In the genomic region with DNA sequence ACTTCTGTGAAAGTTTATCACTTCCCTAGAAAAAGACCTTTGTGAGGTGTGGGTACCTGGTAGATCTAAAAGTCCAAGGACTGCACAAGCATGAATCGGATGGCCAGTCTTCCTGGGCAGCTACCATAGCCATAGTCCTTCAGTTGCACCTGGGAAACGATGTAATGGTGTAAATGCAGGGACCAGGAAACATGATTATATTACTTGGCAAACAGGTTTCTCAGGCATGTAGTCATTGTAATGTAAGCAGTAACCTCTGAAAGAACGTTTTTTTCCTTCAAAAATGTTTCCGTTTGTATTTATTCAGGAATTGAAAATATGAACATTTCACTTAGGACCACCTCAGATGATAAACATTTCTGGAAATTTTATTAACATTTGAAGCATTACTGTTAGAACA, we compare ENCODE assay signal across 20 cellular contexts.
DNase-seq lines count a peak whose midpoint lies in the region; ATAC-seq, FAIRE-seq and TF ChIP-seq lines count a peak whose summit lies in the region.
"Had no signal": no experiment of that assay in that cellular context is flagged by ENCODE, and none has a peak within 500 bp of the region (broad histone marks: within the 10 kb centered on the region; RNA-seq: fewer than 3 reads in every experiment).

No MANE protein-coding gene starts in this region.

- no peaks in the 10 kb centered on the region for H4K20me1 ChIP-seq in H1 (replicated peaks in 1 of 2; ENCODE audit: control insufficient read depth in 1 of 2, insufficient read depth in 2 of 2, low read length in 2 of 2)

- H3K4ac ChIP-seq in H1 (replicated peaks; ENCODE audit: insufficient read length, low read depth, low read length) (no peak overlapping the region), mesendoderm (ENCODE audit: low read depth, low read length) (no peak overlapping the region)

- TF ChIP-seq RAD21 in H1 (IDR thresholded peaks at IDR 0.05 in 1 of 2, conservative IDR thresholded peaks at IDR 0.05 in 1 of 2; ENCODE audit: low read depth in 2 of 2, low read length in 2 of 2), result no peak

- H4K91ac ChIP-seq in H1 (replicated peaks; ENCODE audit: insufficient read length, low read length), result no peak overlapping the region

- H3K27me3 ChIP-seq in H1 (replicated peaks in 1 of 4; ENCODE audit: control insufficient read depth in 3 of 4, extremely low read depth in 1 of 4, insufficient read depth in 3 of 4, low read length in 3 of 4) (no peaks in the 10 kb centered on the region), mesendoderm (ENCODE audit: insufficient read depth, low read length, poor library complexity) (no peaks in the 10 kb centered on the region)

- 83% methylated on average over 4 of the region's 4 CpGs; no CpG with 5 or more reads in 1 of the 2 experiments for whole genome bisulfite sequencing in H1 (ENCODE audit: extremely low coverage in 1 of 2, insufficient coverage in 1 of 2, insufficient read length in 1 of 2, insufficient replicate concordance in 2 of 2, low coverage in 1 of 2, low lambda C conversion rate in 2 of 2, missing lambda C conversion rate in 1 of 2), 2 experiments
- no CpG with 5 or more reads among the region's 4 CpGs for WGBS in mesendoderm (ENCODE audit: extremely low coverage, insufficient coverage, low lambda C conversion rate)

- H2BK12ac ChIP-seq in H1 (ENCODE audit: low read depth, low read length), result no peak overlapping the region

- intact Hi-C loops in activated CD4-positive, alpha-beta T cell treated with anti-CD3 and anti-CD28 coated beads, Interleukin-2, amount 10 ng/mL, durations not matched to agents 24 days and 14 days (cut with micrococcal nuclease), result no loop called here
- intact Hi-C loops in activated CD4-positive, alpha-beta T cell treated with anti-CD3 and anti-CD28 coated beads for 36 hours (cut with DNase I, micrococcal nuclease), result no loop called here

- no peak overlapping the region for H2BK15ac ChIP-seq in H1 (ENCODE audit: low read length)
- H2BK15ac ChIP-seq in mesendoderm (replicated peaks; ENCODE audit: low read depth), result no peak overlapping the region

- H4K8ac ChIP-seq in H1 (ENCODE audit: extremely low read depth, insufficient read depth, low read length), result no peak overlapping the region
- H4K8ac ChIP-seq in mesendoderm (ENCODE audit: low read depth, low read length), result no peak overlapping the region

- DNase-seq in activated CD4-positive, alpha-beta T cell treated with anti-CD3 and anti-CD28 coated beads, Interleukin-2, amount 10 ng/mL, durations not matched to agents 24 days and 14 days, result peak; percentile 8
- DNase-seq in activated CD4-positive, alpha-beta T cell treated with anti-CD3 and anti-CD28 coated beads for 36 hours, result no peak
- DNase-seq in NCI-H146 (lab: John Stamatoyannopoulos, UW) (peak; percentile 8), H1 (ENCODE audit: low read depth in 1 of 2, low spot score in 2 of 2) (no peak), mesendoderm (peak; percentile 21), AML-193 (lab: John Stamatoyannopoulos, UW) (no peak), anterior cingulate cortex (lab: John Stamatoyannopoulos, UW) (no peak)
- DNase-seq: C1 segment of cervical spinal cord, GF-D8, H9, IMR-90, Karpas-422, NCI-H1105, NCI-H187, NCI-H2171 treated with DMSO at 0.1 percent for 48 hours, NCI-H446 treated with DMSO at 0.1 percent for 48 hours, NCI-H748 treated with DMSO at 0.1 percent for 48 hours had no signal

- H3K23me2 ChIP-seq in H1 (ENCODE audit: low read depth, low read length), result no peaks in the 10 kb centered on the region

- no peak overlapping the region for H2BK5ac ChIP-seq in H1 (ENCODE audit: low read depth, low read length)
- no peak overlapping the region for H2BK5ac ChIP-seq in mesendoderm (ENCODE audit: low read length)

- no peaks in the 10 kb centered on the region for H3K4me1 Mint-ChIP-seq in activated CD4-positive, alpha-beta T cell treated with anti-CD3 and anti-CD28 coated beads, Interleukin-2, amount 10 ng/mL, durations not matched to agents 24 days and 14 days
- no peaks in the 10 kb centered on the region for H3K4me1 Mint-ChIP-seq in activated CD4-positive, alpha-beta T cell treated with anti-CD3 and anti-CD28 coated beads for 36 hours

- TF ChIP-seq EP300 in H1 (IDR thresholded peaks at IDR 0.05; ENCODE audit: borderline replicate concordance in 1 of 2, low read depth in 2 of 2, low read length in 2 of 2), result no peak

- H2BK20ac ChIP-seq in H1 (ENCODE audit: low read length), result no peak overlapping the region

- no peak overlapping the region for H3K14ac ChIP-seq in H1 (ENCODE audit: insufficient read length)

- H3K36me3 Mint-ChIP-seq in activated CD4-positive, alpha-beta T cell treated with anti-CD3 and anti-CD28 coated beads, Interleukin-2, amount 10 ng/mL, durations not matched to agents 24 days and 14 days (ENCODE audit: low read depth), result no peaks in the 10 kb centered on the region
- no peaks in the 10 kb centered on the region for H3K36me3 Mint-ChIP-seq in activated CD4-positive, alpha-beta T cell treated with anti-CD3 and anti-CD28 coated beads for 36 hours (ENCODE audit: low read depth)

- no peak for FAIRE-seq in H1 (lab: Jason Lieb, UNC)
- FAIRE-seq: GM12892 had no signal

- H3K56ac ChIP-seq in H1 (replicated peaks; ENCODE audit: insufficient read length, low read depth, low read length), result no peak overlapping the region
- no peak overlapping the region for H3K56ac ChIP-seq in mesendoderm (ENCODE audit: low read length)

- H2AFZ ChIP-seq in H1 (ENCODE audit: low read length), result 0 out of 2 replicates have a peak overlapping the region, but pooled peaks have one; percentile 63

- no peak for ATAC-seq in activated CD4-positive, alpha-beta T cell treated with anti-CD3 and anti-CD28 coated beads for 36 hours
- no peak for ATAC-seq in HG02870 (IDR thresholded peaks at IDR 0.05; ENCODE audit: unreplicated experiment)

- no peaks in the 10 kb centered on the region for H3K79me2 ChIP-seq in H1 (ENCODE audit: control insufficient read depth in 1 of 2, insufficient read depth in 2 of 2, low read length in 2 of 2)
- no peaks in the 10 kb centered on the region for H3K79me2 ChIP-seq in mesendoderm (ENCODE audit: control insufficient read depth, insufficient read depth, low read length)

- CTCF ChIA-PET in activated CD4-positive, alpha-beta T cell treated with anti-CD3 and anti-CD28 coated beads for 36 hours (lab: Charles Lee), result no interaction called here
- CTCF ChIA-PET in H1 (lab: Charles Lee; ENCODE audit: partially characterized antibody), result interaction anchor here (0.9 kb wide), 1 partner anchor 855 kb away, joined by 3 read pairs; no protein-coding TSS in a partner anchor

- H3K36me3 ChIP-seq in H1 (ENCODE audit: control insufficient read depth in 2 of 4, insufficient read depth in 4 of 4, low read length in 3 of 4) (no peaks in the 10 kb centered on the region), mesendoderm (ENCODE audit: control insufficient read depth, insufficient read depth, low read length) (no peaks in the 10 kb centered on the region)

- TF ChIP-seq POLR2A in H1 (IDR thresholded peaks at IDR 0.05; ENCODE audit: control extremely low read depth in 1 of 2, low read depth in 2 of 2, low read length in 2 of 2), result no peak

- no peak overlapping the region; a peak in 1 of 7 replicates for H3K9ac ChIP-seq in H1 (replicated peaks in 1 of 4; ENCODE audit: extremely low read depth in 1 of 4, low read depth in 3 of 4, low read length in 3 of 4)
- H3K9ac ChIP-seq in mesendoderm (ENCODE audit: low read length), result no peak overlapping the region

- H3K27ac ChIP-seq in H1 (ENCODE audit: low read depth, low read length) (no peak overlapping the region), mesendoderm (ENCODE audit: low read depth, low read length) (no peak overlapping the region)
- H3K27ac ChIP-seq: SK-N-MC had no signal

- H3K4me1 ChIP-seq in H1 (replicated peaks in 1 of 4; ENCODE audit: control insufficient read depth in 3 of 4, insufficient read depth in 4 of 4, low read length in 3 of 4), result peaks cover 0 to 2% (median 0%) of the 10 kb centered on the region in 4 experiments; a peak in 1 of 7 replicates
- no peaks in the 10 kb centered on the region for H3K4me1 ChIP-seq in mesendoderm (ENCODE audit: control insufficient read depth, low read depth, low read length)

- H2AK5ac ChIP-seq in H1 (ENCODE audit: low read depth, low read length) (no peak overlapping the region), mesendoderm (ENCODE audit: low read length) (no peak overlapping the region)

- no peaks in the 10 kb centered on the region for H3K9me3 ChIP-seq in H1 (ENCODE audit: insufficient read depth in 2 of 2, low read depth in 1 of 2, low read length in 1 of 2)

- TF ChIP-seq CTCF in H1 (IDR thresholded peaks at IDR 0.05; ENCODE audit: control extremely low read depth in 1 of 3, insufficient read depth in 1 of 3, low read depth in 1 of 3, low read length in 3 of 3), result no peak

- H3K27ac Mint-ChIP-seq in activated CD4-positive, alpha-beta T cell treated with anti-CD3 and anti-CD28 coated beads, Interleukin-2, amount 10 ng/mL, durations not matched to agents 24 days and 14 days, result no peak overlapping the region
- no peak overlapping the region for H3K27ac Mint-ChIP-seq in activated CD4-positive, alpha-beta T cell treated with anti-CD3 and anti-CD28 coated beads for 36 hours

- H3K4me3 Mint-ChIP-seq in activated CD4-positive, alpha-beta T cell treated with anti-CD3 and anti-CD28 coated beads, Interleukin-2, amount 10 ng/mL, durations not matched to agents 24 days and 14 days, result no peak overlapping the region
- H3K4me3 Mint-ChIP-seq in activated CD4-positive, alpha-beta T cell treated with anti-CD3 and anti-CD28 coated beads for 36 hours, result no peak overlapping the region
- H3K4me3 Mint-ChIP-seq: H9 had no signal

- no peaks in the 10 kb centered on the region for H3K9me3 Mint-ChIP-seq in activated CD4-positive, alpha-beta T cell treated with anti-CD3 and anti-CD28 coated beads, Interleukin-2, amount 10 ng/mL, durations not matched to agents 24 days and 14 days
- no peaks in the 10 kb centered on the region for H3K9me3 Mint-ChIP-seq in activated CD4-positive, alpha-beta T cell treated with anti-CD3 and anti-CD28 coated beads for 36 hours (ENCODE audit: low read depth)
- H3K9me3 Mint-ChIP-seq: H9 had no signal

- H4K5ac ChIP-seq in H1 (ENCODE audit: insufficient read length, low read depth, low read length) (no peak overlapping the region), mesendoderm (ENCODE audit: low read length) (no peak overlapping the region)

- POLR2A ChIA-PET in activated CD4-positive, alpha-beta T cell treated with anti-CD3 and anti-CD28 coated beads for 36 hours (lab: Charles Lee), result no interaction called here
- POLR2A ChIA-PET in H1 (lab: Charles Lee; ENCODE audit: partially characterized antibody), result no interaction called here

- no peaks in the 10 kb centered on the region for H3K27me3 Mint-ChIP-seq in activated CD4-positive, alpha-beta T cell treated with anti-CD3 and anti-CD28 coated beads, Interleukin-2, amount 10 ng/mL, durations not matched to agents 24 days and 14 days
- H3K27me3 Mint-ChIP-seq in activated CD4-positive, alpha-beta T cell treated with anti-CD3 and anti-CD28 coated beads for 36 hours, result no peaks in the 10 kb centered on the region

- H3K18ac ChIP-seq in H1 (ENCODE audit: extremely low read depth, low read length) (no peak overlapping the region; the same call in 1 of the 2 replicates), mesendoderm (ENCODE audit: low read length) (no peak overlapping the region)

- no peak overlapping the region for H3K4me2 ChIP-seq in H1 (ENCODE audit: insufficient read depth in 1 of 2, low read depth in 2 of 2, low read length in 2 of 2)
- H3K4me2 ChIP-seq in mesendoderm (ENCODE audit: low read length), result no peak overlapping the region

- H3K4me3 ChIP-seq in H1 (ENCODE audit: extremely low read depth in 1 of 4, insufficient read depth in 2 of 4, low read depth in 3 of 4, low read length in 4 of 4) (no peak overlapping the region), mesendoderm (ENCODE audit: low read length) (no peak overlapping the region)
- H3K4me3 ChIP-seq: SK-N-MC had no signal

- H3K23ac ChIP-seq in H1 (ENCODE audit: insufficient read length) (no peak overlapping the region), mesendoderm (ENCODE audit: low read length) (no peak overlapping the region)

- no peak overlapping the region for H2BK120ac ChIP-seq in H1 (replicated peaks; ENCODE audit: low read depth, low read length)
- H2BK120ac ChIP-seq in mesendoderm (ENCODE audit: low read depth, low read length), result no peak overlapping the region

- H3K79me1 ChIP-seq in H1 (ENCODE audit: low read depth, low read length) (no peaks in the 10 kb centered on the region), mesendoderm (ENCODE audit: low read length) (no peaks in the 10 kb centered on the region)

Comparison
In these comparisons a context has a peak if more than half of its experiments do, and no peak if none do; other contexts are left out.
1. DNase-seq: peak in activated CD4-positive, alpha-beta T cell treated with anti-CD3 and anti-CD28 coated beads, Interleukin-2, amount 10 ng/mL, durations not matched to agents 24 days and 14 days (single experiment), NCI-H146 (single experiment) and mesendoderm (single experiment); none in activated CD4-positive, alpha-beta T cell treated with anti-CD3 and anti-CD28 coated beads for 36 hours (single experiment), H1 (0 of 2), AML-193 (0 of 2) and anterior cingulate cortex (0 of 58).